In genomic region chr2:236157366-236157765, GRCh38 we compare ENCODE assay signal across 21 cellular contexts. TPM values are rescaled to one million over a fixed set of nuclear protein-coding genes. Genes with fewer than 3 reads are reported as not detected.
DNase-seq lines count a peak whose midpoint lies in the region; FAIRE-seq and TF ChIP-seq lines count a peak whose summit lies in the region.
"Had no signal": no experiment of that assay in that cellular context is flagged by ENCODE, and none has a peak within 500 bp of the region (broad histone marks: within the 10 kb centered on the region; RNA-seq: fewer than 3 reads in every experiment).

No MANE protein-coding gene starts in this region.

- no peak overlapping the region for H2AFZ ChIP-seq in astrocyte (ENCODE audit: low read depth, low read length)
- H2AFZ ChIP-seq: GM23248 had no signal

- no peak overlapping the region for H3K9ac ChIP-seq in astrocyte (ENCODE audit: low read length)
- H3K9ac ChIP-seq: BLaER1 treated with 17β-estradiol and CSF1 and Interleukin-3, amounts not matched to agents 10 nM and 100 nM; GM23248 had no signal

- no peak for TF ChIP-seq CTCF in astrocyte (IDR thresholded peaks at IDR 0.05; ENCODE audit: insufficient read depth, low read depth, low read length)
- no peak for TF ChIP-seq CTCF in RWPE1 (conservative IDR thresholded peaks at IDR 0.05; ENCODE audit: low read depth)

- H3K4me2 ChIP-seq in astrocyte (ENCODE audit: low read length), result no peak overlapping the region
- H3K4me2 ChIP-seq: BLaER1 treated with 17β-estradiol and CSF1 and Interleukin-3, amounts not matched to agents 10 nM and 100 nM had no signal

- no peaks in the 10 kb centered on the region for H3K36me3 Mint-ChIP-seq in astrocyte (ENCODE audit: low read depth, unreplicated experiment)
- H3K36me3 Mint-ChIP-seq in activated naive CD4-positive, alpha-beta T cell treated with anti-CD3 and anti-CD28 coated beads for 36 hours (ENCODE audit: low read depth), result peaks cover 1% of the 10 kb centered on the region
- H3K36me3 Mint-ChIP-seq: CD14-positive monocyte had no signal

- no peak overlapping the region for H3K4me3 ChIP-seq in astrocyte (ENCODE audit: insufficient read depth, low read depth, low read length)
- H3K4me3 ChIP-seq: BLaER1 treated with 17β-estradiol and CSF1 and Interleukin-3, amounts not matched to agents 10 nM and 100 nM; GM23248 had no signal

- H3K9me3 Mint-ChIP-seq in astrocyte (ENCODE audit: unreplicated experiment), result peaks cover 6% of the 10 kb centered on the region
- H3K9me3 Mint-ChIP-seq in activated naive CD4-positive, alpha-beta T cell treated with anti-CD3 and anti-CD28 coated beads for 36 hours, result peaks cover 7% of the 10 kb centered on the region

- intact Hi-C loops in activated naive CD4-positive, alpha-beta T cell treated with anti-CD3 and anti-CD28 coated beads for 36 hours (cut with micrococcal nuclease), result no loop called here

- H3K27me3 Mint-ChIP-seq in astrocyte (ENCODE audit: low read depth, unreplicated experiment), result peaks cover 68% of the 10 kb centered on the region
- H3K27me3 Mint-ChIP-seq in activated naive CD4-positive, alpha-beta T cell treated with anti-CD3 and anti-CD28 coated beads for 36 hours (ENCODE audit: low read depth), result peaks cover 50% of the 10 kb centered on the region

- no peak overlapping the region for H3K27ac Mint-ChIP-seq in astrocyte (ENCODE audit: unreplicated experiment)
- no peak overlapping the region for H3K27ac Mint-ChIP-seq in activated naive CD4-positive, alpha-beta T cell treated with anti-CD3 and anti-CD28 coated beads for 36 hours
- H3K27ac Mint-ChIP-seq: CD14-positive monocyte; CD4-positive, alpha-beta T cell; CD8-positive, alpha-beta memory T cell; H9 had no signal

- FAIRE-seq in astrocyte (lab: Jason Lieb, UNC), result no peak
- FAIRE-seq: D721Med, GM12891, GM18507 had no signal

- H3K27ac ChIP-seq in astrocyte (ENCODE audit: low read depth, low read length) (no peak overlapping the region), RWPE1 (no peak overlapping the region)
- H3K27ac ChIP-seq: BLaER1 treated with 17β-estradiol and CSF1 and Interleukin-3, amounts not matched to agents 10 nM and 100 nM; GM23248 had no signal

- DNase-seq in EH (ENCODE audit: low read depth), result peak; percentile 39
- peak; percentile 50 for DNase-seq in astrocyte (ENCODE audit: low read depth)
- DNase-seq in mesenteric fat pad (ENCODE audit: low spot score), result peak; percentile 1
- DNase-seq in stimulated activated CD4-positive, alpha-beta T cell treated with anti-CD3 and anti-CD28 coated beads, Interleukin-12 subunit alpha, Interleukin-12 subunit beta, amount 100 ng/mL, for 4 hours, result no peak
- DNase-seq in activated naive CD4-positive, alpha-beta T cell treated with anti-CD3 and anti-CD28 coated beads for 36 hours, result no peak
- no peak for DNase-seq in RWPE1 (ENCODE audit: low spot score)
- DNase-seq: AML-193; BE2C; CD4-positive, alpha-beta T cell; CD8-positive, alpha-beta memory T cell; DMS 273 treated with DMSO at 0.1 percent for 48 hours; DMS79; GF-D8; GM23248; H9 had no signal

- H3K36me3 ChIP-seq in astrocyte (ENCODE audit: insufficient read depth, low read length), result no peaks in the 10 kb centered on the region
- H3K36me3 ChIP-seq: BE2C; BLaER1 treated with 17β-estradiol and CSF1 and Interleukin-3, amounts not matched to agents 10 nM and 100 nM had no signal

- peaks cover 24% of the 10 kb centered on the region for H3K27me3 ChIP-seq in astrocyte (ENCODE audit: insufficient read depth, low read length)

- peaks cover 2% of the 10 kb centered on the region for H4K20me1 ChIP-seq in astrocyte (ENCODE audit: insufficient read depth, low read length)

- CTCF ChIA-PET in activated naive CD4-positive, alpha-beta T cell treated with anti-CD3 and anti-CD28 coated beads for 36 hours (lab: Charles Lee), result no interaction called here
- CTCF ChIA-PET in RWPE1 (lab: Yijun Ruan, JAX), result no interaction called here

- POLR2A ChIA-PET in RWPE1 (lab: Yijun Ruan, JAX; ENCODE audit: low non-redundant PET), result no interaction called here

- H3K79me2 ChIP-seq in astrocyte (ENCODE audit: insufficient read depth, low read length), result no peaks in the 10 kb centered on the region

- H3K4me3 Mint-ChIP-seq in astrocyte (ENCODE audit: unreplicated experiment), result no peak overlapping the region
- no peak overlapping the region for H3K4me3 Mint-ChIP-seq in activated naive CD4-positive, alpha-beta T cell treated with anti-CD3 and anti-CD28 coated beads for 36 hours
- H3K4me3 Mint-ChIP-seq: CD14-positive monocyte; CD4-positive, alpha-beta T cell; CD8-positive, alpha-beta memory T cell; H9 had no signal

- no peaks in the 10 kb centered on the region for H3K9me3 ChIP-seq in astrocyte (ENCODE audit: insufficient read depth, low read depth, low read length)
- H3K9me3 ChIP-seq: BE2C had no signal

- H3K4me1 Mint-ChIP-seq in astrocyte (ENCODE audit: low read depth, unreplicated experiment), result no peaks in the 10 kb centered on the region
- H3K4me1 Mint-ChIP-seq in activated naive CD4-positive, alpha-beta T cell treated with anti-CD3 and anti-CD28 coated beads for 36 hours (ENCODE audit: low read depth), result no peaks in the 10 kb centered on the region
- H3K4me1 Mint-ChIP-seq: CD14-positive monocyte had no signal

- H3K4me1 ChIP-seq in astrocyte (ENCODE audit: insufficient read depth, low read length), result no peaks in the 10 kb centered on the region
- H3K4me1 ChIP-seq: BE2C had no signal

RNA-seq across cellular contexts. Expression of gene GBX2, which starts 10.8 kb away (rescaled TPM):
- total RNA-seq in astrocyte (1.2 and 1.8 TPM in 2 replicates), mesenteric fat pad (not detected)
- not detected for total RNA-seq in activated naive CD4-positive, alpha-beta T cell treated with anti-CD3 and anti-CD28 coated beads for 36 hours
- total RNA-seq: A673; CD4-positive, alpha-beta T cell; CD8-positive, alpha-beta memory T cell; GM23248 had no signal

Comparison
In these comparisons a context has a peak if more than half of its experiments do, and no peak if none do; other contexts are left out.
1. DNase-seq: peak in EH (single experiment), astrocyte (single experiment) and mesenteric fat pad (single experiment); none in stimulated activated CD4-positive, alpha-beta T cell treated with anti-CD3 and anti-CD28 coated beads, Interleukin-12 subunit alpha, Interleukin-12 subunit beta, amount 100 ng/mL, for 4 hours (single experiment), activated naive CD4-positive, alpha-beta T cell treated with anti-CD3 and anti-CD28 coated beads for 36 hours (single experiment) and RWPE1 (single experiment).